Comparison of ENCODE assay signal across 8 cellular contexts in genomic region chr7:55415173-55415778, GRCh38. TPM values are rescaled to one million over a fixed set of nuclear protein-coding genes. Genes with fewer than 3 reads are reported as not detected.
DNase-seq lines count a peak whose midpoint lies in the region; ATAC-seq and TF ChIP-seq lines count a peak whose summit lies in the region.

No MANE protein-coding gene starts in this region.

- no peak for TF ChIP-seq EP300 in Ishikawa (IDR thresholded peaks at IDR 0.05; ENCODE audit: borderline replicate concordance)
- no peak for TF ChIP-seq EP300 in stomach (IDR thresholded peaks at IDR 0.05)

- H3K27ac ChIP-seq in stomach, result no peak overlapping the region

- 34 to 52% (median 42%) methylated on average over 6 of the region's 6 CpGs for WGBS in stomach, 5 donors

- H3K4me1 Mint-ChIP-seq in nephron, result no peaks in the 10 kb centered on the region

- no peaks in the 10 kb centered on the region for H3K9me3 ChIP-seq in stomach

- no peaks in the 10 kb centered on the region for H3K4me1 ChIP-seq in stomach

- peaks cover 16% of the 10 kb centered on the region for H3K36me3 Mint-ChIP-seq in nephron (ENCODE audit: low read depth)

- ATAC-seq in GM21619 (IDR thresholded peaks at IDR 0.05; ENCODE audit: unreplicated experiment) (peak; percentile 91), esophagus mucosa (peak; percentile 86)

- TF ChIP-seq CTCF in nephron (IDR thresholded peaks at IDR 0.05; ENCODE audit: unreplicated experiment in 3 of 3), result peak; percentile 79 to 87 (median 83)
- TF ChIP-seq CTCF in stomach (IDR thresholded peaks at IDR 0.05), result peak in 5 of 7 experiments; percentile 46 to 90 (median 75)

- no peaks in the 10 kb centered on the region for H3K27me3 ChIP-seq in stomach

- peak; percentile 69 for TF ChIP-seq RAD21 in Ishikawa (IDR thresholded peaks at IDR 0.05; ENCODE audit: low read depth)

- H3K4me3 ChIP-seq in stomach, result no peak overlapping the region

- peaks cover 0 to 33% (median 20%) of the 10 kb centered on the region in 4 donors for H3K36me3 ChIP-seq in stomach

- H3K4me3 Mint-ChIP-seq in nephron, result no peak overlapping the region

- no peaks in the 10 kb centered on the region for H3K9me3 Mint-ChIP-seq in nephron

- H3K27ac Mint-ChIP-seq in nephron, result no peak overlapping the region

- no peak for TF ChIP-seq POLR2A in stomach (IDR thresholded peaks at IDR 0.05)

- intact Hi-C loops in stomach (cut with DNase I; ENCODE audit: low total_unique reads), result no loop called here

- H3K27me3 Mint-ChIP-seq in nephron (ENCODE audit: low read depth), result no peaks in the 10 kb centered on the region

- DNase-seq in Daoy (ENCODE audit: low read depth) (peak; percentile 83), OCI-M1 (lab: John Stamatoyannopoulos, UW) (peak; percentile 79), activated T-cell treated with anti-CD3 and anti-CD28 coated beads for 24 hours (ENCODE audit: low read depth) (peak; percentile 79), stomach (peak; percentile 84)

TF ChIP-seq in Ishikawa, 13 proteins besides CTCF, POLR2A, EP300 and RAD21:
- no peak for TF ChIP-seq FOXM1 (IDR thresholded peaks at IDR 0.05; ENCODE audit: borderline replicate concordance, low read depth)
- no peak for TF ChIP-seq NFIC (IDR thresholded peaks at IDR 0.05)
- no peak for TF ChIP-seq EGR1 (IDR thresholded peaks at IDR 0.05)
- TF ChIP-seq ZBTB7A (IDR thresholded peaks at IDR 0.05; ENCODE audit: low read depth), result no peak
- no peak for TF ChIP-seq CEBPB (IDR thresholded peaks at IDR 0.05)
- no peak for TF ChIP-seq CREB1 (IDR thresholded peaks at IDR 0.05; ENCODE audit: low read depth)
- TF ChIP-seq YY1 (IDR thresholded peaks at IDR 0.05; ENCODE audit: low read depth), result no peak
- TF ChIP-seq TEAD4 (IDR thresholded peaks at IDR 0.05), result no peak
- TF ChIP-seq TCF12 (IDR thresholded peaks at IDR 0.05; ENCODE audit: low read depth), result no peak
- TF ChIP-seq MAX (IDR thresholded peaks at IDR 0.05), result no peak
- no peak for TF ChIP-seq REST (IDR thresholded peaks at IDR 0.05; ENCODE audit: low read depth)
- TF ChIP-seq, protein P1, sequence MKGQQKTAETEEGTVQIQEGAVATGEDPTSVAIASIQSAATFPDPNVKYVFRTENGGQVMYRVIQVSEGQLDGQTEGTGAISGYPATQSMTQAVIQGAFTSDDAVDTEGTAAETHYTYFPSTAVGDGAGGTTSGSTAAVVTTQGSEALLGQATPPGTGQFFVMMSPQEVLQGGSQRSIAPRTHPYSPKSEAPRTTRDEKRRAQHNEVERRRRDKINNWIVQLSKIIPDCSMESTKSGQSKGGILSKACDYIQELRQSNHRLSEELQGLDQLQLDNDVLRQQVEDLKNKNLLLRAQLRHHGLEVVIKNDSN (IDR thresholded peaks at IDR 0.05), result no peak
- no peak for TF ChIP-seq TAF1 (IDR thresholded peaks at IDR 0.05; ENCODE audit: low read depth)

RNA-seq across cellular contexts. Expression of gene LANCL2, which starts 50.1 kb away (rescaled TPM):
- total RNA-seq in Daoy (2014; rRNA removed; shearing (Covaris generic)), result 59.3 and 95.9 TPM in 2 replicates
- total RNA-seq in esophagus mucosa, result 10.0 TPM
- 10 to 100 TPM; 13.2 to 25.9 (median 17.1) TPM for total RNA-seq in stomach
- polyA plus RNA-seq in stomach, result 10 to 100 TPM in 1 of 3 donors, 1 to 10 TPM in 2; 4.9 to 21.4 (median 7.9) TPM
